1 cellular context compared by ENCODE assay signal in genomic region chr19:19224852-19225494, GRCh38.
TF ChIP-seq lines count a peak whose summit lies in the region.

No MANE protein-coding gene starts in this region.

TF ChIP-seq in HCT116, 20 proteins besides CTCF, POLR2A, EP300 and RAD21 (continued from another document):
- TF ChIP-seq REST (IDR thresholded peaks at IDR 0.05; ENCODE audit: low read depth) (no peak), YY1 (IDR thresholded peaks at IDR 0.05; ENCODE audit: extremely low read depth, insufficient replicate concordance, low read depth, low read length) (peak; percentile 8), POLR2AphosphoS5 (IDR thresholded peaks at IDR 0.05; ENCODE audit: low read depth, low read length) (0 out of 2 replicates have a peak, but pooled peaks have one; percentile 19)
- TF ChIP-seq, protein P1, sequence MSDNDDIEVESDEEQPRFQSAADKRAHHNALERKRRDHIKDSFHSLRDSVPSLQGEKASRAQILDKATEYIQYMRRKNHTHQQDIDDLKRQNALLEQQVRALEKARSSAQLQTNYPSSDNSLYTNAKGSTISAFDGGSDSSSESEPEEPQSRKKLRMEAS (IDR thresholded peaks at IDR 0.05) = peak; percentile 96
